Comparison of ENCODE assay signal across 8 cellular contexts in the genomic region with DNA sequence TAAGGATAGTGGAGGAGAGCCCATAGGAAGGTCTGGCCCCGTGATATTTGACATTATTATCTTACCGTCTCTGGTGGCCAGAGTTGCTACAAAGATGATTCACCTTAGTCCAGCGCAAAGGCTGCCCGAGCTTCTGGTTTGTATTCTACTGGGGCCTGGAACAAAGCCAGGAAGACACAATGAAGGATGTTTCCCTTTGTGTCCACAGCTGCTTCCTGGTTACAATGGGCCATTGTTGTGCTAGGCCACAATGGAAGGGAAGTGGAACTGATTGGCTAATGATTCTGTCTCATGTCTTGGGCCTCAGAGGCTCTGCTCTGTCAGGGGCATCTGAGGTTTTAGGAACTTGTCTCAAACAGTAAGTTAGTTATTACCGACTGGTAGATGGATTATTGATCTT.
DNase-seq lines count a peak whose midpoint lies in the region; ATAC-seq and TF ChIP-seq lines count a peak whose summit lies in the region.

No MANE protein-coding gene starts in this region.

- H3K4me1 ChIP-seq in SJCRH30 (peaks cover 29% of the 10 kb centered on the region), right atrium auricular region (peaks cover 0 to 10% of the 10 kb centered on the region in 2 donors)

- no peaks in the 10 kb centered on the region for H3K27me3 Mint-ChIP-seq in activated T-cell treated with anti-CD3 and anti-CD28 coated beads, Interleukin-2, amount 50 U/mL, for 4 hours (ENCODE audit: low read depth)

- peak; percentile 78 to 88 for DNase-seq in SJCRH30
- DNase-seq in right atrium auricular region (ENCODE audit: low spot score) = peak; percentile 73
- no peak for DNase-seq in GOT3 (lab: John Stamatoyannopoulos, UW)
- no peak for DNase-seq in epidermal melanocyte (ENCODE audit: insufficient read length, low spot score)
- DNase-seq in activated T-cell treated with anti-CD3 and anti-CD28 coated beads, Interleukin-2, amount 50 U/mL, for 4 hours = no peak
- DNase-seq in DMS114 treated with DMSO at 0.1 percent for 48 hours (lab: John Stamatoyannopoulos, UW; ENCODE audit: unreplicated experiment) = no peak

- H3K4me1 Mint-ChIP-seq in activated T-cell treated with anti-CD3 and anti-CD28 coated beads, Interleukin-2, amount 50 U/mL, for 4 hours (ENCODE audit: low read depth) = no peaks in the 10 kb centered on the region

- H3K36me3 Mint-ChIP-seq in activated T-cell treated with anti-CD3 and anti-CD28 coated beads, Interleukin-2, amount 50 U/mL, for 4 hours (ENCODE audit: insufficient read depth) = no peaks in the 10 kb centered on the region

- H3K4me3 ChIP-seq in SJCRH30 (no peak overlapping the region), right atrium auricular region (no peak overlapping the region)

- H3K36me3 ChIP-seq in SJCRH30 (no peaks in the 10 kb centered on the region), right atrium auricular region (no peaks in the 10 kb centered on the region)

- H3K27me3 ChIP-seq in SJCRH30 (no peaks in the 10 kb centered on the region), right atrium auricular region (no peaks in the 10 kb centered on the region)

- H3K9me3 ChIP-seq in SJCRH30 (replicated peaks) (0 out of 2 replicates have a peak, but pooled peaks cover 5% of the 10 kb centered on the region), right atrium auricular region (no peaks in the 10 kb centered on the region)

- ATAC-seq in GM18870 (IDR thresholded peaks at IDR 0.05; ENCODE audit: unreplicated experiment) = peak; percentile 82
- peak; percentile 91 for ATAC-seq in HG03159 (IDR thresholded peaks at IDR 0.05; ENCODE audit: unreplicated experiment)
- no peak for ATAC-seq in activated T-cell treated with anti-CD3 and anti-CD28 coated beads, Interleukin-2, amount 50 U/mL, for 4 hours

- no peak overlapping the region for H3K4me3 Mint-ChIP-seq in activated T-cell treated with anti-CD3 and anti-CD28 coated beads, Interleukin-2, amount 50 U/mL, for 4 hours

- peak overlapping the region; percentile 63 for H3K27ac ChIP-seq in SJCRH30
- H3K27ac ChIP-seq in right atrium auricular region = no peak overlapping the region

- no peak for TF ChIP-seq CTCF in right atrium auricular region (IDR thresholded peaks at IDR 0.05)

- no peaks in the 10 kb centered on the region for H3K9me3 Mint-ChIP-seq in activated T-cell treated with anti-CD3 and anti-CD28 coated beads, Interleukin-2, amount 50 U/mL, for 4 hours

Comparison
In these comparisons a context has a peak if more than half of its experiments do, and no peak if none do; other contexts are left out.
1. ATAC-seq: peak in GM18870 (single experiment) and HG03159 (single experiment); none in activated T-cell treated with anti-CD3 and anti-CD28 coated beads, Interleukin-2, amount 50 U/mL, for 4 hours (0 of 2).
2. DNase-seq: peak in SJCRH30 (2 of 2) and right atrium auricular region (single experiment); none in GOT3 (single experiment), epidermal melanocyte (single experiment), activated T-cell treated with anti-CD3 and anti-CD28 coated beads, Interleukin-2, amount 50 U/mL, for 4 hours (single experiment) and DMS114 treated with DMSO at 0.1 percent for 48 hours (single experiment).